ENCODE assay signal across 1 cellular context in genomic region chr15:42194502-42194901, GRCh38.
A peak's percentile ranks its signal among the peaks of the same experiment; 100 is the strongest.
TF ChIP-seq lines count a peak whose summit lies in the region.

No MANE protein-coding gene starts in this region.

TF ChIP-seq in HepG2, 621 proteins besides CTCF, POLR2A, EP300 and RAD21 (continued from another document and continues in another):
- TF ChIP-seq ZNF574 (CRISPR knock-in tag; IDR thresholded peaks at IDR 0.05) (no peak), PHF8 (CRISPR knock-in tag; IDR thresholded peaks at IDR 0.05) (no peak), FLYWCH1 (CRISPR knock-in tag; IDR thresholded peaks at IDR 0.05) (no peak), GMEB2 (CRISPR knock-in tag; IDR thresholded peaks at IDR 0.05; ENCODE audit: low read depth) (no peak), TCF7 (IDR thresholded peaks at IDR 0.05; ENCODE audit: low read depth) (no peak), ZNF281 (CRISPR knock-in tag; IDR thresholded peaks at IDR 0.05; ENCODE audit: borderline replicate concordance) (no peak), NR2F6 (IDR thresholded peaks at IDR 0.05) (no peak), NR2F6 (CRISPR knock-in tag; IDR thresholded peaks at IDR 0.05) (peak; percentile 37; the same call in 1 of the 2 replicates), ZNF747 (CRISPR knock-in tag; IDR thresholded peaks at IDR 0.05; ENCODE audit: borderline replicate concordance) (no peak), SP5 (CRISPR knock-in tag; IDR thresholded peaks at IDR 0.05; ENCODE audit: borderline replicate concordance, low read depth) (no peak), REPIN1 (CRISPR knock-in tag; IDR thresholded peaks at IDR 0.05; ENCODE audit: borderline replicate concordance, low read depth) (no peak), UBTF (CRISPR knock-in tag; IDR thresholded peaks at IDR 0.05) (no peak), ZXDC (CRISPR knock-in tag; IDR thresholded peaks at IDR 0.05) (no peak), PREB (CRISPR knock-in tag; IDR thresholded peaks at IDR 0.05) (no peak), HOXA7 (CRISPR knock-in tag; IDR thresholded peaks at IDR 0.05) (no peak), HOXD1 (CRISPR knock-in tag; IDR thresholded peaks at IDR 0.05) (no peak), ARNTL (CRISPR knock-in tag; IDR thresholded peaks at IDR 0.05) (no peak), HMG20A (CRISPR knock-in tag; IDR thresholded peaks at IDR 0.05; ENCODE audit: borderline replicate concordance) (peak; percentile 33; the same call in 1 of the 2 replicates), ZGPAT (CRISPR knock-in tag; IDR thresholded peaks at IDR 0.05) (peak; percentile 44; the same call in 1 of the 2 replicates), POLR2AphosphoS5 (IDR thresholded peaks at IDR 0.05; ENCODE audit: low read depth, low read length) (no peak), ZNF558 (CRISPR knock-in tag; IDR thresholded peaks at IDR 0.05; ENCODE audit: borderline replicate concordance) (no peak), SMARCC2 (IDR thresholded peaks at IDR 0.05) (no peak), DMTF1 (CRISPR knock-in tag; IDR thresholded peaks at IDR 0.05) (no peak), ZNF512 (CRISPR knock-in tag; IDR thresholded peaks at IDR 0.05) (no peak), SP4 (CRISPR knock-in tag; IDR thresholded peaks at IDR 0.05) (no peak), CBFB (CRISPR knock-in tag; IDR thresholded peaks at IDR 0.05) (no peak), ZNF33A (CRISPR knock-in tag; IDR thresholded peaks at IDR 0.05; ENCODE audit: borderline replicate concordance) (no peak), SMARCE1 (IDR thresholded peaks at IDR 0.05; ENCODE audit: borderline replicate concordance) (no peak)
- TF ChIP-seq, protein P1, sequence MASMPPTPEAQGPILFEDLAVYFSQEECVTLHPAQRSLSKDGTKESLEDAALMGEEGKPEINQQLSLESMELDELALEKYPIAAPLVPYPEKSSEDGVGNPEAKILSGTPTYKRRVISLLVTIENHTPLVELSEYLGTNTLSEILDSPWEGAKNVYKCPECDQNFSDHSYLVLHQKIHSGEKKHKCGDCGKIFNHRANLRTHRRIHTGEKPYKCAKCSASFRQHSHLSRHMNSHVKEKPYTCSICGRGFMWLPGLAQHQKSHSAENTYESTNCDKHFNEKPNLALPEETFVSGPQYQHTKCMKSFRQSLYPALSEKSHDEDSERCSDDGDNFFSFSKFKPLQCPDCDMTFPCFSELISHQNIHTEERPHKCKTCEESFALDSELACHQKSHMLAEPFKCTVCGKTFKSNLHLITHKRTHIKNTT (CRISPR knock-in tag; IDR thresholded peaks at IDR 0.05) = no peak
- TF ChIP-seq, protein P2, sequence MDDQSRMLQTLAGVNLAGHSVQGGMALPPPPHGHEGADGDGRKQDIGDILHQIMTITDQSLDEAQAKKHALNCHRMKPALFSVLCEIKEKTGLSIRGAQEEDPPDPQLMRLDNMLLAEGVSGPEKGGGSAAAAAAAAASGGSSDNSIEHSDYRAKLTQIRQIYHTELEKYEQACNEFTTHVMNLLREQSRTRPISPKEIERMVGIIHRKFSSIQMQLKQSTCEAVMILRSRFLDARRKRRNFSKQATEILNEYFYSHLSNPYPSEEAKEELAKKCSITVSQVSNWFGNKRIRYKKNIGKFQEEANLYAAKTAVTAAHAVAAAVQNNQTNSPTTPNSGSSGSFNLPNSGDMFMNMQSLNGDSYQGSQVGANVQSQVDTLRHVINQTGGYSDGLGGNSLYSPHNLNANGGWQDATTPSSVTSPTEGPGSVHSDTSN (CRISPR knock-in tag; IDR thresholded peaks at IDR 0.05; ENCODE audit: borderline replicate concordance) = no peak
- TF ChIP-seq, protein P3, sequence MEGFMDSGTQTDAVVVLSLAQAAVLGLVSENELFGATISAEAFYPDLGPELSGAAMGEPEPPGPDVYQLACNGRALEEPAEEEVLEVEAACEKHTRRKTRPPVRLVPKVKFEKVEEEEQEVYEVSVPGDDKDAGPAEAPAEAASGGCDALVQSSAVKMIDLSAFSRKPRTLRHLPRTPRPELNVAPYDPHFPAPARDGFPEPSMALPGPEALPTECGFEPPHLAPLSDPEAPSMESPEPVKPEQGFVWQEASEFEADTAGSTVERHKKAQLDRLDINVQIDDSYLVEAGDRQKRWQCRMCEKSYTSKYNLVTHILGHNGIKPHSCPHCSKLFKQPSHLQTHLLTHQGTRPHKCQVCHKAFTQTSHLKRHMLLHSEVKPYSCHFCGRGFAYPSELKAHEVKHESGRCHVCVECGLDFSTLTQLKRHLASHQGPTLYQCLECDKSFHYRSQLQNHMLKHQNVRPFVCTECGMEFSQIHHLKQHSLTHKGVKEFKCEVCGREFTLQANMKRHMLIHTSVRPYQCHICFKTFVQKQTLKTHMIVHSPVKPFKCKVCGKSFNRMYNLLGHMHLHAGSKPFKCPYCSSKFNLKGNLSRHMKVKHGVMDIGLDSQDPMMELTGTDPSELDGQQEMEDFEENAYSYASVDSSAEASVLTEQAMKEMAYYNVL (CRISPR knock-in tag; IDR thresholded peaks at IDR 0.05; ENCODE audit: borderline replicate concordance) = no peak
